ENCODE assay signal across 9 cellular contexts in genomic region chr15:52191207-52191606, GRCh38. TPM values are rescaled to one million over a fixed set of nuclear protein-coding genes. Genes with fewer than 3 reads are reported as not detected.
DNase-seq lines count a peak whose midpoint lies in the region; ATAC-seq and TF ChIP-seq lines count a peak whose summit lies in the region.
"Had no signal": no experiment of that assay in that cellular context is flagged by ENCODE, and none has a peak within 500 bp of the region (broad histone marks: within the 10 kb centered on the region; RNA-seq: fewer than 3 reads in every experiment).

TSS of gene GNB5 (minus strand) at chr15:52191392. CDS start at chr15:52184676, 6,716 bp downstream.

- DNase-seq in activated CD8-positive, alpha-beta memory T cell treated with anti-CD3 and anti-CD28 coated beads, Interleukin-2, amount 10 ng/mL, durations not matched to agents 7 days and 5 days = no peak
- no peak for DNase-seq in activated CD8-positive, alpha-beta memory T cell treated with anti-CD3 and anti-CD28 coated beads, Interleukin-2, amount 50 U/mL, for 48 hours
- DNase-seq in activated naive CD8-positive, alpha-beta T cell treated with anti-CD3 and anti-CD28 coated beads, Interleukin-2, amount 10 ng/mL, durations not matched to agents 7 days and 5 days = no peak
- no peak for DNase-seq in left lung
- no peak for DNase-seq in type B pancreatic cell (ENCODE audit: extremely low spot score, unreplicated experiment)
- DNase-seq in effector CD4-positive, alpha-beta T cell = no peak
- no peak for DNase-seq in COLO829 (ENCODE audit: low spot score)
- no peak for DNase-seq in stimulated activated CD8-positive, alpha-beta memory T cell treated with anti-CD3 and anti-CD28 coated beads, Interleukin-4, amount 100 ng/mL, for 48 hours

- no peaks in the 10 kb centered on the region for H3K4me1 Mint-ChIP-seq in activated CD8-positive, alpha-beta memory T cell treated with anti-CD3 and anti-CD28 coated beads, Interleukin-2, amount 10 ng/mL, durations not matched to agents 7 days and 5 days
- H3K4me1 Mint-ChIP-seq in activated naive CD8-positive, alpha-beta T cell treated with anti-CD3 and anti-CD28 coated beads, Interleukin-2, amount 10 ng/mL, durations not matched to agents 7 days and 5 days = no peaks in the 10 kb centered on the region
- H3K4me1 Mint-ChIP-seq in type B pancreatic cell (ENCODE audit: unreplicated experiment) = no peaks in the 10 kb centered on the region

- no peak within 1 kb of the TSS for H3K27ac Mint-ChIP-seq in activated CD8-positive, alpha-beta memory T cell treated with anti-CD3 and anti-CD28 coated beads, Interleukin-2, amount 10 ng/mL, durations not matched to agents 7 days and 5 days
- H3K27ac Mint-ChIP-seq in activated naive CD8-positive, alpha-beta T cell treated with anti-CD3 and anti-CD28 coated beads, Interleukin-2, amount 10 ng/mL, durations not matched to agents 7 days and 5 days = no peak within 1 kb of the TSS
- no peak within 1 kb of the TSS for H3K27ac Mint-ChIP-seq in type B pancreatic cell
- H3K27ac Mint-ChIP-seq: activated naive CD8-positive, alpha-beta T cell had no signal

- H3K4me3 ChIP-seq in left lung = no peak within 1 kb of the TSS

- no peaks in the 10 kb centered on the region for H3K9me3 ChIP-seq in left lung

- H3K4me1 ChIP-seq in left lung = no peaks in the 10 kb centered on the region

- no peak within 1 kb of the TSS for H3K4me3 Mint-ChIP-seq in activated CD8-positive, alpha-beta memory T cell treated with anti-CD3 and anti-CD28 coated beads, Interleukin-2, amount 10 ng/mL, durations not matched to agents 7 days and 5 days
- no peak within 1 kb of the TSS for H3K4me3 Mint-ChIP-seq in activated naive CD8-positive, alpha-beta T cell treated with anti-CD3 and anti-CD28 coated beads, Interleukin-2, amount 10 ng/mL, durations not matched to agents 7 days and 5 days
- no peak within 1 kb of the TSS for H3K4me3 Mint-ChIP-seq in type B pancreatic cell
- H3K4me3 Mint-ChIP-seq: activated naive CD8-positive, alpha-beta T cell had no signal

- intact Hi-C loops in left lung (cut with DNase I) = no loop called here

- ATAC-seq in activated CD8-positive, alpha-beta memory T cell treated with anti-CD3 and anti-CD28 coated beads, Interleukin-2, amount 10 ng/mL, durations not matched to agents 7 days and 5 days = no peak
- ATAC-seq in activated naive CD8-positive, alpha-beta T cell treated with anti-CD3 and anti-CD28 coated beads, Interleukin-2, amount 10 ng/mL, durations not matched to agents 7 days and 5 days (ENCODE audit: low read depth) = no peak
- no peak for ATAC-seq in left lung

- no peaks in the 10 kb centered on the region for H3K36me3 ChIP-seq in left lung

- no peaks in the 10 kb centered on the region for H3K27me3 ChIP-seq in left lung

- TF ChIP-seq CTCF in left lung (IDR thresholded peaks at IDR 0.05) (no peak), type B pancreatic cell (conservative IDR thresholded peaks at IDR 0.05) (no peak)

- H3K36me3 Mint-ChIP-seq in activated CD8-positive, alpha-beta memory T cell treated with anti-CD3 and anti-CD28 coated beads, Interleukin-2, amount 10 ng/mL, durations not matched to agents 7 days and 5 days = no peaks in the 10 kb centered on the region
- no peaks in the 10 kb centered on the region for H3K36me3 Mint-ChIP-seq in activated naive CD8-positive, alpha-beta T cell treated with anti-CD3 and anti-CD28 coated beads, Interleukin-2, amount 10 ng/mL, durations not matched to agents 7 days and 5 days
- H3K36me3 Mint-ChIP-seq in type B pancreatic cell = no peaks in the 10 kb centered on the region
- H3K36me3 Mint-ChIP-seq: activated naive CD8-positive, alpha-beta T cell had no signal

- CTCF ChIA-PET in activated CD8-positive, alpha-beta memory T cell treated with anti-CD3 and anti-CD28 coated beads, Interleukin-2, amount 10 ng/mL, durations not matched to agents 7 days and 5 days (lab: Charles Lee) = interaction anchor here (0.6 to 6.2 kb wide), 4 partner anchors 17 to 47 kb away, joined by 3 to 27 read pairs (median 4); no protein-coding TSS in a partner anchor

- H3K27ac ChIP-seq in left lung = no peak within 1 kb of the TSS

- POLR2A ChIA-PET in activated naive CD8-positive, alpha-beta T cell treated with anti-CD3 and anti-CD28 coated beads, Interleukin-2, amount 10 ng/mL, durations not matched to agents 7 days and 5 days (lab: Charles Lee) = interaction anchor here (0.6 kb wide), 1 partner anchor 35 kb away, joined by 4 read pairs; no protein-coding TSS in a partner anchor

- no peaks in the 10 kb centered on the region for H3K27me3 Mint-ChIP-seq in activated CD8-positive, alpha-beta memory T cell treated with anti-CD3 and anti-CD28 coated beads, Interleukin-2, amount 10 ng/mL, durations not matched to agents 7 days and 5 days
- H3K27me3 Mint-ChIP-seq in activated naive CD8-positive, alpha-beta T cell treated with anti-CD3 and anti-CD28 coated beads, Interleukin-2, amount 10 ng/mL, durations not matched to agents 7 days and 5 days = no peaks in the 10 kb centered on the region
- H3K27me3 Mint-ChIP-seq in type B pancreatic cell = no peaks in the 10 kb centered on the region
- H3K27me3 Mint-ChIP-seq: activated naive CD8-positive, alpha-beta T cell had no signal

- no peaks in the 10 kb centered on the region for H3K9me3 Mint-ChIP-seq in activated CD8-positive, alpha-beta memory T cell treated with anti-CD3 and anti-CD28 coated beads, Interleukin-2, amount 10 ng/mL, durations not matched to agents 7 days and 5 days (ENCODE audit: low read depth)
- no peaks in the 10 kb centered on the region for H3K9me3 Mint-ChIP-seq in activated naive CD8-positive, alpha-beta T cell treated with anti-CD3 and anti-CD28 coated beads, Interleukin-2, amount 10 ng/mL, durations not matched to agents 7 days and 5 days
- H3K9me3 Mint-ChIP-seq in type B pancreatic cell = no peaks in the 10 kb centered on the region

RNA-seq across cellular contexts. Expression of gene GNB5, which starts in this region (rescaled TPM):
- 10 to 100 TPM; 27.9 to 39.5 TPM for total RNA-seq in activated CD8-positive, alpha-beta memory T cell treated with anti-CD3 and anti-CD28 coated beads, Interleukin-2, amount 10 ng/mL, durations not matched to agents 7 days and 5 days
- total RNA-seq in activated naive CD8-positive, alpha-beta T cell treated with anti-CD3 and anti-CD28 coated beads, Interleukin-2, amount 10 ng/mL, durations not matched to agents 7 days and 5 days = 10 to 100 TPM; 36.1 to 40.5 TPM
- 10 to 100 TPM; 13.9 to 18.9 TPM for total RNA-seq in left lung
- 12.6 and 19.9 TPM in 2 replicates for total RNA-seq in type B pancreatic cell (ENCODE audit: low replicate concordance)
